1 cellular context compared by ENCODE assay signal in the genomic region with DNA sequence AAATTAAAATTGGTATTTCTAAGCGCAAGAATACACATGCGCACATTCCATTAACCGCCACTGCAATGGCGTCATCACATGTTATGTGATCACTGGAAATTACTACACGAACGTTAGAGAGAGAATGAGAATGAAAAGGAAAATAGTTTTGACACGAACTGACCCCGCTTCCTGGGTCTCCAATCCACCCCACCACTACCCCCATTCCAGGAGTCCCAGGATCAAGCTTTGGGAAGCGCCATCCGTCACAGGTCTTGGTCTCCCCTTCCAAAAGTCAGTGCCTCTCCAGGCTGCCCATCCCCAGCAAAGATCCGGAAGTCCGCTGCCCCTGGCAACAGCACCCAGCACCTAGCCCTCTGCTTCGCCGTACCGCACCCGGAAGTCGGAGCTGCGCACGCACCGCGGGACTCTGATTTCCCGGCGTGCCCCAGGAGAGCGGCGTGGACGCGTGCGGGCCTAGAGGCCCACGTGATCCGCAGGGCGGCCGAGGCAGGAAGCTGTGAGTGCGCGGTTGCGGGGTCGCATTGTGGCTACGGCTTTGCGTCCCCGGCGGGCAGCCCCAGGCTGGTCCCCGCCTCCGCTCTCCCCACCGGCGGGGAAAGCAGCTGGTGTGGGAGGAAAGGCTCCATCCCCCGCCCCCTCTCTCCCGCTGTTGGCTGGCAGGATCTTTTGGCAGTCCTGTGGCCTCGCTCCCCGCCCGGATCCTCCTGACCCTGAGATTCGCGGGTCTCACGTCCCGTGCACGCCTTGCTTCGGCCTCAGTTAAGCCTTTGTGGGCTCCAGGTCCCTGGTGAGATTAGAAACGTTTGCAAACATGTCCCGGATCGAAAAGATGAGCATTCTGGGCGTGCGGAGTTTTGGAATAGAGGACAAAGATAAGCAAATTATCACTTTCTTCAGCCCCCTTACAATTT.
TF ChIP-seq lines count a peak whose summit lies in the region.

RAD50 (plus strand) TSS at position 467 of the 914 bp plus-strand sequence; CDS start at position 815, 348 bp downstream.

TF ChIP-seq in HepG2, 621 proteins besides CTCF, POLR2A, EP300 and RAD21 (continued from another document and continues in another):
- TF ChIP-seq, protein P1, sequence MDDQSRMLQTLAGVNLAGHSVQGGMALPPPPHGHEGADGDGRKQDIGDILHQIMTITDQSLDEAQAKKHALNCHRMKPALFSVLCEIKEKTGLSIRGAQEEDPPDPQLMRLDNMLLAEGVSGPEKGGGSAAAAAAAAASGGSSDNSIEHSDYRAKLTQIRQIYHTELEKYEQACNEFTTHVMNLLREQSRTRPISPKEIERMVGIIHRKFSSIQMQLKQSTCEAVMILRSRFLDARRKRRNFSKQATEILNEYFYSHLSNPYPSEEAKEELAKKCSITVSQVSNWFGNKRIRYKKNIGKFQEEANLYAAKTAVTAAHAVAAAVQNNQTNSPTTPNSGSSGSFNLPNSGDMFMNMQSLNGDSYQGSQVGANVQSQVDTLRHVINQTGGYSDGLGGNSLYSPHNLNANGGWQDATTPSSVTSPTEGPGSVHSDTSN (CRISPR knock-in tag; IDR thresholded peaks at IDR 0.05; ENCODE audit: borderline replicate concordance) = no peak
- TF ChIP-seq ZBTB49 (CRISPR knock-in tag; IDR thresholded peaks at IDR 0.05; ENCODE audit: borderline replicate concordance) (no peak), KDM3A (CRISPR knock-in tag; IDR thresholded peaks at IDR 0.05; ENCODE audit: low read depth) (peak; percentile 88; the same call in 1 of the 2 replicates), TOPORS (CRISPR knock-in tag; IDR thresholded peaks at IDR 0.05) (peak; percentile 98), SETDB1 (CRISPR knock-in tag; IDR thresholded peaks at IDR 0.05; ENCODE audit: borderline replicate concordance) (0 out of 2 replicates have a peak, but pooled peaks have one; percentile 19), BCL3 (CRISPR knock-in tag; IDR thresholded peaks at IDR 0.05) (peak; percentile 91; the same call in 1 of the 2 replicates), NFATC3 (CRISPR knock-in tag; IDR thresholded peaks at IDR 0.05) (peak; percentile 71; the same call in 1 of the 2 replicates), NR2F2 (IDR thresholded peaks at IDR 0.05; ENCODE audit: borderline replicate concordance, low read depth) (no peak; the same call in 1 of the 2 replicates), ONECUT2 (CRISPR knock-in tag; IDR thresholded peaks at IDR 0.05) (0 out of 2 replicates have a peak, but pooled peaks have one; percentile 12), MLLT10 (CRISPR knock-in tag; IDR thresholded peaks at IDR 0.05) (no peak), SRSF9 (IDR thresholded peaks at IDR 0.05; ENCODE audit: borderline replicate concordance, insufficient read depth, low read depth, low read length, poor library complexity, severe bottlenecking) (no peak), HMGA1 (CRISPR knock-in tag; conservative IDR thresholded peaks at IDR 0.05) (no peak), ZNF552 (CRISPR knock-in tag; IDR thresholded peaks at IDR 0.05; ENCODE audit: borderline replicate concordance) (peak; percentile 86; the same call in 1 of the 2 replicates), ATF7 (IDR thresholded peaks at IDR 0.05) (no peak), ATF7 (CRISPR knock-in tag; IDR thresholded peaks at IDR 0.05) (peak; percentile 83; the same call in 1 of the 2 replicates), HOXA9 (CRISPR knock-in tag; IDR thresholded peaks at IDR 0.05; ENCODE audit: borderline replicate concordance) (peak; percentile 93), DPF2 (CRISPR knock-in tag; IDR thresholded peaks at IDR 0.05; ENCODE audit: borderline replicate concordance, low read depth) (no peak; the same call in 1 of the 2 replicates), ZNF577 (CRISPR knock-in tag; IDR thresholded peaks at IDR 0.05; ENCODE audit: borderline replicate concordance, low read depth) (no peak), HNRNPL (IDR thresholded peaks at IDR 0.05; ENCODE audit: low read depth, low read length) (peak; percentile 62; the same call in 1 of the 2 replicates), ESRRA (CRISPR knock-in tag; IDR thresholded peaks at IDR 0.05; ENCODE audit: low read depth) (peak; percentile 67; the same call in 1 of the 2 replicates), SAP130 (CRISPR knock-in tag; IDR thresholded peaks at IDR 0.05; ENCODE audit: low read depth) (peak; percentile 97), ZNF883 (CRISPR knock-in tag; IDR thresholded peaks at IDR 0.05; ENCODE audit: not compliant biosample characterization) (peak; percentile 97), NCOA5 (CRISPR knock-in tag; IDR thresholded peaks at IDR 0.05) (no peak), SMAD1 (CRISPR knock-in tag; IDR thresholded peaks at IDR 0.05; ENCODE audit: borderline replicate concordance, low read depth) (peak; percentile 99; the same call in 1 of the 2 replicates), ZNF629 (CRISPR knock-in tag; conservative IDR thresholded peaks at IDR 0.05) (no peak), NCOR1 (IDR thresholded peaks at IDR 0.05; ENCODE audit: borderline replicate concordance, low read length) (peak; percentile 19; the same call in 1 of the 2 replicates), PATZ1 (CRISPR knock-in tag; IDR thresholded peaks at IDR 0.05) (peak; percentile 69; the same call in 1 of the 2 replicates), ZNF709 (CRISPR knock-in tag; IDR thresholded peaks at IDR 0.05) (peak; percentile 89; the same call in 1 of the 2 replicates), ZNF775 (CRISPR knock-in tag; IDR thresholded peaks at IDR 0.05; ENCODE audit: borderline replicate concordance) (peak; percentile 74; the same call in 1 of the 2 replicates), ZNF615 (CRISPR knock-in tag; IDR thresholded peaks at IDR 0.05; ENCODE audit: borderline replicate concordance) (0 out of 2 replicates have a peak, but pooled peaks have one; percentile 77), E2F1 (CRISPR knock-in tag; IDR thresholded peaks at IDR 0.05) (peak; percentile 62), NR2C2 (CRISPR knock-in tag; IDR thresholded peaks at IDR 0.05; ENCODE audit: borderline replicate concordance) (peak; percentile 51; the same call in 1 of the 2 replicates), ZNF460 (CRISPR knock-in tag; IDR thresholded peaks at IDR 0.05; ENCODE audit: borderline replicate concordance) (no peak; the same call in 1 of the 2 replicates)
- TF ChIP-seq, protein P2, sequence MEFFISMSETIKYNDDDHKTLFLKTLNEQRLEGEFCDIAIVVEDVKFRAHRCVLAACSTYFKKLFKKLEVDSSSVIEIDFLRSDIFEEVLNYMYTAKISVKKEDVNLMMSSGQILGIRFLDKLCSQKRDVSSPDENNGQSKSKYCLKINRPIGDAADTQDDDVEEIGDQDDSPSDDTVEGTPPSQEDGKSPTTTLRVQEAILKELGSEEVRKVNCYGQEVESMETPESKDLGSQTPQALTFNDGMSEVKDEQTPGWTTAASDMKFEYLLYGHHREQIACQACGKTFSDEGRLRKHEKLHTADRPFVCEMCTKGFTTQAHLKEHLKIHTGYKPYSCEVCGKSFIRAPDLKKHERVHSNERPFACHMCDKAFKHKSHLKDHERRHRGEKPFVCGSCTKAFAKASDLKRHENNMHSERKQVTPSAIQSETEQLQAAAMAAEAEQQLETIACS (CRISPR knock-in tag; IDR thresholded peaks at IDR 0.05) = peak; percentile 64; the same call in 1 of the 2 replicates
- TF ChIP-seq, protein P3, sequence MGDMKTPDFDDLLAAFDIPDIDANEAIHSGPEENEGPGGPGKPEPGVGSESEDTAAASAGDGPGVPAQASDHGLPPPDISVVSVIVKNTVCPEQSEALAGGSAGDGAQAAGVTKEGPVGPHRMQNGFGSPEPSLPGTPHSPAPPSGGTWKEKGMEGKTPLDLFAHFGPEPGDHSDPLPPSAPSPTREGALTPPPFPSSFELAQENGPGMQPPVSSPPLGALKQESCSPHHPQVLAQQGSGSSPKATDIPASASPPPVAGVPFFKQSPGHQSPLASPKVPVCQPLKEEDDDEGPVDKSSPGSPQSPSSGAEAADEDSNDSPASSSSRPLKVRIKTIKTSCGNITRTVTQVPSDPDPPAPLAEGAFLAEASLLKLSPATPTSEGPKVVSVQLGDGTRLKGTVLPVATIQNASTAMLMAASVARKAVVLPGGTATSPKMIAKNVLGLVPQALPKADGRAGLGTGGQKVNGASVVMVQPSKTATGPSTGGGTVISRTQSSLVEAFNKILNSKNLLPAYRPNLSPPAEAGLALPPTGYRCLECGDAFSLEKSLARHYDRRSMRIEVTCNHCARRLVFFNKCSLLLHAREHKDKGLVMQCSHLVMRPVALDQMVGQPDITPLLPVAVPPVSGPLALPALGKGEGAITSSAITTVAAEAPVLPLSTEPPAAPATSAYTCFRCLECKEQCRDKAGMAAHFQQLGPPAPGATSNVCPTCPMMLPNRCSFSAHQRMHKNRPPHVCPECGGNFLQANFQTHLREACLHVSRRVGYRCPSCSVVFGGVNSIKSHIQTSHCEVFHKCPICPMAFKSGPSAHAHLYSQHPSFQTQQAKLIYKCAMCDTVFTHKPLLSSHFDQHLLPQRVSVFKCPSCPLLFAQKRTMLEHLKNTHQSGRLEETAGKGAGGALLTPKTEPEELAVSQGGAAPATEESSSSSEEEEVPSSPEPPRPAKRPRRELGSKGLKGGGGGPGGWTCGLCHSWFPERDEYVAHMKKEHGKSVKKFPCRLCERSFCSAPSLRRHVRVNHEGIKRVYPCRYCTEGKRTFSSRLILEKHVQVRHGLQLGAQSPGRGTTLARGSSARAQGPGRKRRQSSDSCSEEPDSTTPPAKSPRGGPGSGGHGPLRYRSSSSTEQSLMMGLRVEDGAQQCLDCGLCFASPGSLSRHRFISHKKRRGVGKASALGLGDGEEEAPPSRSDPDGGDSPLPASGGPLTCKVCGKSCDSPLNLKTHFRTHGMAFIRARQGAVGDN (CRISPR knock-in tag; IDR thresholded peaks at IDR 0.05) = peak; percentile 100
- TF ChIP-seq, protein P4, sequence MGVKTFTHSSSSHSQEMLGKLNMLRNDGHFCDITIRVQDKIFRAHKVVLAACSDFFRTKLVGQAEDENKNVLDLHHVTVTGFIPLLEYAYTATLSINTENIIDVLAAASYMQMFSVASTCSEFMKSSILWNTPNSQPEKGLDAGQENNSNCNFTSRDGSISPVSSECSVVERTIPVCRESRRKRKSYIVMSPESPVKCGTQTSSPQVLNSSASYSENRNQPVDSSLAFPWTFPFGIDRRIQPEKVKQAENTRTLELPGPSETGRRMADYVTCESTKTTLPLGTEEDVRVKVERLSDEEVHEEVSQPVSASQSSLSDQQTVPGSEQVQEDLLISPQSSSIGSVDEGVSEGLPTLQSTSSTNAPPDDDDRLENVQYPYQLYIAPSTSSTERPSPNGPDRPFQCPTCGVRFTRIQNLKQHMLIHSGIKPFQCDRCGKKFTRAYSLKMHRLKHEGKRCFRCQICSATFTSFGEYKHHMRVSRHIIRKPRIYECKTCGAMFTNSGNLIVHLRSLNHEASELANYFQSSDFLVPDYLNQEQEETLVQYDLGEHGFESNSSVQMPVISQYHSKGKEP (CRISPR knock-in tag; IDR thresholded peaks at IDR 0.05) = peak; percentile 82; the same call in 1 of the 2 replicates
